21 cellular contexts compared by ENCODE assay signal in genomic region chrX:119753001-119753400, GRCh38. TPM values are rescaled to one million over a fixed set of nuclear protein-coding genes. Genes with fewer than 3 reads are reported as not detected.
A peak's percentile ranks its signal among the peaks of the same experiment; 100 is the strongest.
DNase-seq lines count a peak whose midpoint lies in the region; ATAC-seq and TF ChIP-seq lines count a peak whose summit lies in the region.
"Had no signal": no experiment of that assay in that cellular context is flagged by ENCODE, and none has a peak within 500 bp of the region (broad histone marks: within the 10 kb centered on the region; RNA-seq: fewer than 3 reads in every experiment).

No MANE protein-coding gene starts in this region.

- no peak overlapping the region for H3K27ac ChIP-seq in GM23338 (ENCODE audit: low read depth)
- H3K27ac ChIP-seq: A549, BLaER1, gastrocnemius medialis, PC-9, SJCRH30, skin epidermis, vagina had no signal

- H3K27me3 Mint-ChIP-seq in activated CD4-positive, alpha-beta T cell treated with anti-CD3 and anti-CD28 coated beads, Interleukin-2, amount 10 ng/mL, durations not matched to agents 7 days and 5 days: no peaks in the 10 kb centered on the region
- H3K27me3 Mint-ChIP-seq in GM23338 (ENCODE audit: insufficient read depth, low read depth, poor library complexity): peaks cover 8% of the 10 kb centered on the region
- no peaks in the 10 kb centered on the region for H3K27me3 Mint-ChIP-seq in activated T-helper 1 cell treated with anti-CD3 and anti-CD28 coated beads, Interleukin-12 subunit alpha, Interleukin-12 subunit beta, Interleukin-2, Interleukin-4 antibody, amounts not matched to agents 30 ng/mL and 10 ng/mL and 1 ng/mL, durations not matched to agents 14 hours and 24 hours and 36 hours (ENCODE audit: insufficient read depth)
- H3K27me3 Mint-ChIP-seq in naive thymus-derived CD8-positive, alpha-beta T cell: no peaks in the 10 kb centered on the region

- intact Hi-C loops in activated T-helper 1 cell treated with anti-CD3 and anti-CD28 coated beads, Interleukin-12 subunit alpha, Interleukin-12 subunit beta, Interleukin-2, Interleukin-4 antibody, amounts not matched to agents 30 ng/mL and 10 ng/mL and 1 ng/mL, durations not matched to agents 14 hours and 24 hours and 36 hours (cut with micrococcal nuclease): no loop called here
- intact Hi-C loops in lower leg skin (cut with DNase I; ENCODE audit: low total_unique reads): no loop called here

- 0 out of 2 replicates have a peak, but pooled peaks cover 3% of the 10 kb centered on the region for H3F3A ChIP-seq in GM23338 (replicated peaks; ENCODE audit: low read depth)

- H3K79me2 ChIP-seq in GM23338 (replicated peaks; ENCODE audit: insufficient read depth): no peaks in the 10 kb centered on the region

- TF ChIP-seq POLR2A in lower leg skin (IDR thresholded peaks at IDR 0.05): no peak

- no peak overlapping the region for H3K4me3 Mint-ChIP-seq in activated CD4-positive, alpha-beta T cell treated with anti-CD3 and anti-CD28 coated beads, Interleukin-2, amount 10 ng/mL, durations not matched to agents 7 days and 5 days
- H3K4me3 Mint-ChIP-seq in GM23338: no peak overlapping the region
- H3K4me3 Mint-ChIP-seq in activated T-helper 1 cell treated with anti-CD3 and anti-CD28 coated beads, Interleukin-12 subunit alpha, Interleukin-12 subunit beta, Interleukin-2, Interleukin-4 antibody, amounts not matched to agents 30 ng/mL and 10 ng/mL and 1 ng/mL, durations not matched to agents 14 hours and 24 hours and 36 hours: no peak overlapping the region
- H3K4me3 Mint-ChIP-seq in naive thymus-derived CD8-positive, alpha-beta T cell: no peak overlapping the region
- H3K4me3 Mint-ChIP-seq: nephron progenitor cell had no signal

- TF ChIP-seq CTCF in GM23338 (conservative IDR thresholded peaks at IDR 0.05; ENCODE audit: low read depth in 2 of 2) (no peak), lower leg skin (IDR thresholded peaks at IDR 0.05) (no peak)

- no peaks in the 10 kb centered on the region for H3K9me3 Mint-ChIP-seq in activated CD4-positive, alpha-beta T cell treated with anti-CD3 and anti-CD28 coated beads, Interleukin-2, amount 10 ng/mL, durations not matched to agents 7 days and 5 days
- H3K9me3 Mint-ChIP-seq in GM23338: no peaks in the 10 kb centered on the region
- H3K9me3 Mint-ChIP-seq in activated T-helper 1 cell treated with anti-CD3 and anti-CD28 coated beads, Interleukin-12 subunit alpha, Interleukin-12 subunit beta, Interleukin-2, Interleukin-4 antibody, amounts not matched to agents 30 ng/mL and 10 ng/mL and 1 ng/mL, durations not matched to agents 14 hours and 24 hours and 36 hours: no peaks in the 10 kb centered on the region
- peaks cover 0 to 3% (median 0%) of the 10 kb centered on the region in 9 donors for H3K9me3 Mint-ChIP-seq in naive thymus-derived CD8-positive, alpha-beta T cell

- no peaks in the 10 kb centered on the region for H3K9me2 ChIP-seq in GM23338 (ENCODE audit: insufficient read depth)

- H3K4me2 ChIP-seq in GM23338: no peak overlapping the region
- H3K4me2 ChIP-seq: A549, PC-9 had no signal

- no peak for DNase-seq in activated CD4-positive, alpha-beta T cell treated with anti-CD3 and anti-CD28 coated beads, Interleukin-2, amount 10 ng/mL, durations not matched to agents 7 days and 5 days
- no peak for DNase-seq in activated CD4-positive, alpha-beta T cell treated with anti-CD3 and anti-CD28 coated beads for 4 hours
- DNase-seq in GM23338 (ENCODE audit: low spot score) (peak; percentile 52), AG08395 (ENCODE audit: low spot score) (no peak), lower leg skin (ENCODE audit: low spot score in 2 of 2) (no peak)
- no peak for DNase-seq in activated T-helper 1 cell treated with anti-CD3 and anti-CD28 coated beads, Interleukin-12 subunit alpha, Interleukin-12 subunit beta, Interleukin-2, Interleukin-4 antibody, amounts not matched to agents 30 ng/mL and 10 ng/mL and 1 ng/mL, durations not matched to agents 14 hours and 24 hours and 36 hours (ENCODE audit: low spot score)
- DNase-seq in naive thymus-derived CD8-positive, alpha-beta T cell: no peak
- DNase-seq: anterior cingulate cortex; DMS 273 treated with DMSO at 0.1 percent for 48 hours; gastrocnemius medialis; nephron progenitor cell; posterior cingulate gyrus; stimulated activated CD4-positive, alpha-beta T cell treated with anti-CD3 and anti-CD28 coated beads, Interleukin-4, amount 100 ng/mL, for 1 hour had no signal

- CTCF ChIA-PET in activated CD4-positive, alpha-beta T cell treated with anti-CD3 and anti-CD28 coated beads, Interleukin-2, amount 10 ng/mL, durations not matched to agents 7 days and 5 days (lab: Charles Lee): interaction anchor here (0.8 to 3.4 kb wide), 6 partner anchors 9 to 236 kb away, joined by 3 to 18 read pairs (median 5); partner anchors contain the start of gene SEPTIN6

- ATAC-seq in GM23338: peak; percentile 17; the same call in 2 of the 3 replicates
- no peak for ATAC-seq in naive thymus-derived CD8-positive, alpha-beta T cell
- no peak for ATAC-seq in HG02588 (IDR thresholded peaks at IDR 0.05; ENCODE audit: unreplicated experiment)
- ATAC-seq: gastrocnemius medialis had no signal

- WGBS in lower leg skin, 2 donors: 91% methylated on average over 1 to 3 of the region's 3 CpGs

- POLR2A ChIA-PET in activated CD4-positive, alpha-beta T cell treated with anti-CD3 and anti-CD28 coated beads, Interleukin-2, amount 10 ng/mL, durations not matched to agents 7 days and 5 days (lab: Charles Lee): no interaction called here
- POLR2A ChIA-PET in naive thymus-derived CD8-positive, alpha-beta T cell (lab: Charles Lee): interaction anchor here (0.6 to 1.5 kb wide), 5 partner anchors 23 to 60 kb away, joined by 3 to 7 read pairs (median 3); partner anchors contain the start of genes RPL39 and SEPTIN6

- H3K4me3 ChIP-seq in GM23338: no peak overlapping the region
- H3K4me3 ChIP-seq in lower leg skin (ENCODE audit: low read depth, poor library complexity, severe bottlenecking): no peak overlapping the region
- H3K4me3 ChIP-seq: A549, BLaER1, gastrocnemius medialis, PC-9, SJCRH30, skin epidermis, vagina had no signal

- peaks cover 46% of the 10 kb centered on the region for H3K4me1 Mint-ChIP-seq in activated CD4-positive, alpha-beta T cell treated with anti-CD3 and anti-CD28 coated beads, Interleukin-2, amount 10 ng/mL, durations not matched to agents 7 days and 5 days
- H3K4me1 Mint-ChIP-seq in GM23338: peaks cover 28% of the 10 kb centered on the region
- H3K4me1 Mint-ChIP-seq in activated T-helper 1 cell treated with anti-CD3 and anti-CD28 coated beads, Interleukin-12 subunit alpha, Interleukin-12 subunit beta, Interleukin-2, Interleukin-4 antibody, amounts not matched to agents 30 ng/mL and 10 ng/mL and 1 ng/mL, durations not matched to agents 14 hours and 24 hours and 36 hours (ENCODE audit: low read depth): peaks cover 43% of the 10 kb centered on the region
- H3K4me1 Mint-ChIP-seq in naive thymus-derived CD8-positive, alpha-beta T cell: peaks cover 23 to 59% (median 49%) of the 10 kb centered on the region in 4 donors

- H3K36me3 ChIP-seq in GM23338 (ENCODE audit: insufficient read depth): no peaks in the 10 kb centered on the region
- H3K36me3 ChIP-seq: BLaER1, gastrocnemius medialis, SJCRH30, vagina had no signal

- H3K4me1 ChIP-seq in GM23338 (ENCODE audit: insufficient read depth): peaks cover 22% of the 10 kb centered on the region
- H3K4me1 ChIP-seq: A549, gastrocnemius medialis, vagina had no signal

- no peaks in the 10 kb centered on the region for H3K27me3 ChIP-seq in GM23338 (ENCODE audit: insufficient read depth)
- H3K27me3 ChIP-seq: BLaER1, gastrocnemius medialis, SJCRH30, vagina had no signal

- H3K27ac Mint-ChIP-seq in activated CD4-positive, alpha-beta T cell treated with anti-CD3 and anti-CD28 coated beads, Interleukin-2, amount 10 ng/mL, durations not matched to agents 7 days and 5 days: peak overlapping the region; percentile 97
- no peak overlapping the region for H3K27ac Mint-ChIP-seq in GM23338
- H3K27ac Mint-ChIP-seq in activated T-helper 1 cell treated with anti-CD3 and anti-CD28 coated beads, Interleukin-12 subunit alpha, Interleukin-12 subunit beta, Interleukin-2, Interleukin-4 antibody, amounts not matched to agents 30 ng/mL and 10 ng/mL and 1 ng/mL, durations not matched to agents 14 hours and 24 hours and 36 hours: peak overlapping the region; percentile 94
- peak overlapping the region; percentile 64 to 98 (median 96) for H3K27ac Mint-ChIP-seq in naive thymus-derived CD8-positive, alpha-beta T cell
- H3K27ac Mint-ChIP-seq: nephron progenitor cell had no signal

- H4K20me1 ChIP-seq in GM23338 (replicated peaks; ENCODE audit: insufficient read depth): no peaks in the 10 kb centered on the region
- H4K20me1 ChIP-seq: BLaER1 had no signal

- no peaks in the 10 kb centered on the region for H3K36me3 Mint-ChIP-seq in activated CD4-positive, alpha-beta T cell treated with anti-CD3 and anti-CD28 coated beads, Interleukin-2, amount 10 ng/mL, durations not matched to agents 7 days and 5 days (ENCODE audit: low read depth)
- H3K36me3 Mint-ChIP-seq in GM23338 (ENCODE audit: low read depth): no peaks in the 10 kb centered on the region; the same call in 2 of the 3 replicates
- H3K36me3 Mint-ChIP-seq in activated T-helper 1 cell treated with anti-CD3 and anti-CD28 coated beads, Interleukin-12 subunit alpha, Interleukin-12 subunit beta, Interleukin-2, Interleukin-4 antibody, amounts not matched to agents 30 ng/mL and 10 ng/mL and 1 ng/mL, durations not matched to agents 14 hours and 24 hours and 36 hours (ENCODE audit: low read depth): peaks cover 3% of the 10 kb centered on the region
- no peaks in the 10 kb centered on the region for H3K36me3 Mint-ChIP-seq in naive thymus-derived CD8-positive, alpha-beta T cell

- H2AFZ ChIP-seq in GM23338: no peak overlapping the region
- H2AFZ ChIP-seq: PC-9 had no signal

RNA-seq across cellular contexts. Expression of gene SOWAHD, which starts 5.4 kb away (rescaled TPM):
- total RNA-seq in activated CD4-positive, alpha-beta T cell treated with anti-CD3 and anti-CD28 coated beads, Interleukin-2, amount 10 ng/mL, durations not matched to agents 7 days and 5 days: 1 to 10 TPM; 3.1 to 3.3 TPM
- 3.8 and 5.1 TPM in 2 replicates for total RNA-seq in GM23338 (2014; rRNA removed; shearing (Covaris generic))
- 2.4 and 3.8 TPM in 2 replicates for polyA plus RNA-seq in GM23338 (2016; fragmentation: Nextera tagmentation; extraction: Ambion mirVana)
- total RNA-seq in activated T-helper 1 cell treated with anti-CD3 and anti-CD28 coated beads, Interleukin-12 subunit alpha, Interleukin-12 subunit beta, Interleukin-2, Interleukin-4 antibody, amounts not matched to agents 30 ng/mL and 10 ng/mL and 1 ng/mL, durations not matched to agents 14 hours and 24 hours and 36 hours: 0.21 and 0.34 TPM in 2 replicates
- total RNA-seq in naive thymus-derived CD8-positive, alpha-beta T cell: 1 to 10 TPM; 1.2 to 2.0 TPM
- 1 to 10 TPM in 1 of 3 donors, under 1 TPM in 2; 0.43 to 1.1 (median 0.47) TPM for polyA plus RNA-seq in naive thymus-derived CD8-positive, alpha-beta T cell
- 1 to 10 TPM in 1 of 4 donors, under 1 TPM in 3; 0.20 to 1.3 (median 0.56) TPM for total RNA-seq in lower leg skin
- total RNA-seq: esophagus mucosa, SJCRH30, vagina had no signal

RNA-seq across cellular contexts. Expression of gene RPL39, which starts 38.4 kb away (rescaled TPM):
- 1,000 to 10,000 TPM; 1,629 to 1,903 TPM for total RNA-seq in activated CD4-positive, alpha-beta T cell treated with anti-CD3 and anti-CD28 coated beads, Interleukin-2, amount 10 ng/mL, durations not matched to agents 7 days and 5 days
- 2,883 and 2,910 TPM in 2 replicates for total RNA-seq in GM23338 (2014; rRNA removed; shearing (Covaris generic))
- 2,912 and 3,172 TPM in 2 replicates for polyA plus RNA-seq in GM23338 (2016; fragmentation: Nextera tagmentation; extraction: Ambion mirVana)
- 1,853 and 1,912 TPM in 2 replicates for total RNA-seq in activated T-helper 1 cell treated with anti-CD3 and anti-CD28 coated beads, Interleukin-12 subunit alpha, Interleukin-12 subunit beta, Interleukin-2, Interleukin-4 antibody, amounts not matched to agents 30 ng/mL and 10 ng/mL and 1 ng/mL, durations not matched to agents 14 hours and 24 hours and 36 hours
- total RNA-seq in naive thymus-derived CD8-positive, alpha-beta T cell: 1,000 to 10,000 TPM; 3,863 to 3,911 TPM
- polyA plus RNA-seq in naive thymus-derived CD8-positive, alpha-beta T cell: 1,000 to 10,000 TPM; 4,465 to 5,898 (median 5,767) TPM
- 1,000 to 10,000 TPM; 2,066 to 6,085 (median 2,614) TPM for total RNA-seq in lower leg skin
